Comparison of ENCODE assay signal across 22 cellular contexts in the genomic region with DNA sequence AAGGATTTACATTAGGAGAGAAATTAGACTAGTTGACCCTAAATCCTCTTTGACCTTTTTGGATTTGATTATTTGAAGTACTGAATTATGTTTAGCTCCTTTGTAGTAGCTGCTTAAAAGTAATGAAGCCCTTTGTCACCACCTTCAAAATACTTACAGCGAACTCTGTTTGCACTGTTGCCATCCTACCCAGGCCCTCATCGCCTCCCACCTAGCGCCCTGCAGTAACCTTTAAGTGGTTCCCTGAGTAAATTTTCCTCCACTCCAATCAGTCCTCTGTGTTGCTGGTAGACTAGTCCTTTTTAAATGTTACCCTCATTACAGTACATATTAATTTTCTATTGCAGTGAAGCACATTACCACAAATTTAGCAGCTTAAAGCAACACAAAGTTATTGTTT. TPM values are rescaled to one million over a fixed set of nuclear protein-coding genes. Genes with fewer than 3 reads are reported as not detected.
A peak's percentile ranks its signal among the peaks of the same experiment; 100 is the strongest.
DNase-seq lines count a peak whose midpoint lies in the region; ATAC-seq and TF ChIP-seq lines count a peak whose summit lies in the region.
"Had no signal": no experiment of that assay in that cellular context is flagged by ENCODE, and none has a peak within 500 bp of the region (broad histone marks: within the 10 kb centered on the region; RNA-seq: fewer than 3 reads in every experiment).

No MANE protein-coding gene starts in this region.

- peak overlapping the region in 2 of 3 donors; percentile 17 to 53 for H3K27ac Mint-ChIP-seq in CD4-positive, CD25-positive, alpha-beta regulatory T cell
- peak overlapping the region; percentile 19 for H3K27ac Mint-ChIP-seq in T-helper 17 cell
- H3K27ac Mint-ChIP-seq: CD4-positive, alpha-beta T cell had no signal

- peaks cover 13 to 56% (median 35%) of the 10 kb centered on the region in 4 donors for H3K4me1 Mint-ChIP-seq in CD4-positive, CD25-positive, alpha-beta regulatory T cell
- H3K4me1 Mint-ChIP-seq in T-helper 17 cell: peaks cover 22% of the 10 kb centered on the region

- WGBS in thyroid gland, 2 donors: 26 to 41% methylated on average over 3 of the region's 3 CpGs

- H3K9me3 Mint-ChIP-seq in CD4-positive, CD25-positive, alpha-beta regulatory T cell: no peaks in the 10 kb centered on the region
- H3K9me3 Mint-ChIP-seq: CD4-positive, alpha-beta T cell; H9 had no signal

- DNase-seq in NCI-H510A treated with DMSO at 0.1 percent for 48 hours (lab: John Stamatoyannopoulos, UW): peak; percentile 20
- DNase-seq in NCI-H510A (lab: John Stamatoyannopoulos, UW): no peak
- DNase-seq in CD4-positive, CD25-positive, alpha-beta regulatory T cell: no peak
- DNase-seq in T-helper 17 cell: no peak
- DNase-seq in thyroid gland: peak; percentile 29 to 52
- DNase-seq in AG20443 (ENCODE audit: low spot score): no peak
- DNase-seq: 8988T; CD4-positive, alpha-beta T cell; GM23248; H9; KBM-7; MG63; NCI-H1417; NCI-H1694; NCI-H2029 treated with DMSO at 0.1 percent for 48 hours; NCI-H2171; NCI-H226; NCI-H524; NCI-H748 treated with DMSO at 0.1 percent for 48 hours had no signal

- TF ChIP-seq POLR2A in thyroid gland (IDR thresholded peaks at IDR 0.05): no peak

- no peaks in the 10 kb centered on the region for H3K36me3 Mint-ChIP-seq in CD4-positive, CD25-positive, alpha-beta regulatory T cell
- no peaks in the 10 kb centered on the region for H3K36me3 Mint-ChIP-seq in T-helper 17 cell (ENCODE audit: low read depth)

- peaks cover 23% of the 10 kb centered on the region for H3K4me1 ChIP-seq in CD4-positive, CD25-positive, alpha-beta regulatory T cell (ENCODE audit: control insufficient read depth, insufficient read depth, low read length, poor library complexity, severe bottlenecking)
- H3K4me1 ChIP-seq in thyroid gland: peaks cover 54 to 57% of the 10 kb centered on the region in 2 donors
- H3K4me1 ChIP-seq: BLaER1, SJSA1 had no signal

- no peak for TF ChIP-seq CTCF in thyroid gland (IDR thresholded peaks at IDR 0.05)

- no peak overlapping the region for H3K4me3 ChIP-seq in CD4-positive, CD25-positive, alpha-beta regulatory T cell (ENCODE audit: low read depth, low read length)
- no peak overlapping the region for H3K4me3 ChIP-seq in thyroid gland (replicated peaks in 1 of 3)
- H3K4me3 ChIP-seq: BLaER1, GM23248, MG63, SJSA1 had no signal

- no peaks in the 10 kb centered on the region for H3K36me3 ChIP-seq in CD4-positive, CD25-positive, alpha-beta regulatory T cell (ENCODE audit: control insufficient read depth, insufficient read depth, low read length)
- no peaks in the 10 kb centered on the region for H3K36me3 ChIP-seq in thyroid gland
- H3K36me3 ChIP-seq: BLaER1, MG63, SJSA1 had no signal

- H3K4me3 Mint-ChIP-seq in CD4-positive, CD25-positive, alpha-beta regulatory T cell: no peak overlapping the region
- H3K4me3 Mint-ChIP-seq in T-helper 17 cell: no peak overlapping the region
- H3K4me3 Mint-ChIP-seq: CD4-positive, alpha-beta T cell; H9 had no signal

- intact Hi-C loops in thyroid gland (cut with DNase I): no loop called here

- H3K9me3 ChIP-seq in CD4-positive, CD25-positive, alpha-beta regulatory T cell (ENCODE audit: control insufficient read depth in 2 of 2, low read length in 2 of 2): no peaks in the 10 kb centered on the region
- H3K9me3 ChIP-seq in T-helper 17 cell (ENCODE audit: control insufficient read depth, low read length, poor library complexity, severe bottlenecking) (no peaks in the 10 kb centered on the region), thyroid gland (no peaks in the 10 kb centered on the region)
- H3K9me3 ChIP-seq: BLaER1, MG63, SJSA1 had no signal

- no peak overlapping the region for H3K27ac ChIP-seq in CD4-positive, CD25-positive, alpha-beta regulatory T cell (ENCODE audit: insufficient read depth, low read length, poor library complexity, severe bottlenecking)
- peak overlapping the region; percentile 1 to 61 (median 26) for H3K27ac ChIP-seq in thyroid gland
- H3K27ac ChIP-seq: BLaER1, GM23248, SJSA1 had no signal

- H3K27me3 Mint-ChIP-seq in CD4-positive, CD25-positive, alpha-beta regulatory T cell: no peaks in the 10 kb centered on the region
- H3K27me3 Mint-ChIP-seq in T-helper 17 cell: no peaks in the 10 kb centered on the region
- H3K27me3 Mint-ChIP-seq: CD4-positive, alpha-beta T cell had no signal

- no peaks in the 10 kb centered on the region for H3K27me3 ChIP-seq in CD4-positive, CD25-positive, alpha-beta regulatory T cell (ENCODE audit: control insufficient read depth, insufficient read depth, low read length)
- no peaks in the 10 kb centered on the region for H3K27me3 ChIP-seq in thyroid gland
- H3K27me3 ChIP-seq: BLaER1, MG63, SJSA1 had no signal

- ATAC-seq in CD4-positive, CD25-positive, alpha-beta regulatory T cell (ENCODE audit: low read depth in 2 of 2): no peak
- ATAC-seq in T-helper 17 cell: no peak
- no peak for ATAC-seq in GM21619 (IDR thresholded peaks at IDR 0.05; ENCODE audit: unreplicated experiment)

RNA-seq across cellular contexts. Expression of gene COX10, which starts 25.9 kb away (rescaled TPM):
- total RNA-seq in CD4-positive, CD25-positive, alpha-beta regulatory T cell: 21.6 TPM
- polyA plus RNA-seq in CD4-positive, CD25-positive, alpha-beta regulatory T cell: 10 to 100 TPM; 26.2 to 32.5 (median 28.3) TPM
- 10 to 100 TPM; 16.9 to 19.6 TPM for total RNA-seq in T-helper 17 cell
- total RNA-seq in thyroid gland: 10 to 100 TPM; 33.1 to 43.5 (median 34.5) TPM

Comparison
In these comparisons a context has a peak if more than half of its experiments do, and no peak if none do; other contexts are left out.
1. DNase-seq: peak in NCI-H510A treated with DMSO at 0.1 percent for 48 hours (single experiment) and thyroid gland (2 of 2); none in NCI-H510A (single experiment), CD4-positive, CD25-positive, alpha-beta regulatory T cell (0 of 3), T-helper 17 cell (0 of 3) and AG20443 (single experiment).